ENCODE assay signal across 18 cellular contexts in genomic region chr6:53031281-53031680, GRCh38.
"Had no signal": no experiment of that assay in that cellular context is flagged by ENCODE, and none has a peak within 500 bp of the region (broad histone marks: within the 10 kb centered on the region; RNA-seq: fewer than 3 reads in every experiment).

No MANE protein-coding gene starts in this region.

- H3K27ac ChIP-seq: coronary artery, left lung, lower lobe of right lung, neutrophil, right atrium auricular region, skin epidermis, tibial artery, upper lobe of left lung, uterus had no signal

- DNase-seq: effector CD8-positive, alpha-beta T cell; heart right ventricle; islet precursor cell; left lung; lower lobe of right lung; naive thymus-derived CD4-positive, alpha-beta T cell; sigmoid colon; stimulated activated CD4-positive, alpha-beta T cell treated with anti-CD3 and anti-CD28 coated beads, Interleukin-2, amount 100 ng/mL, for 24 hours; stimulated activated CD4-positive, alpha-beta T cell treated with anti-CD3 and anti-CD28 coated beads, Interleukin-4, amount 100 ng/mL, for 4 hours; stimulated activated naive B cell treated with anti-CD40 and anti-IgM and Interleukin-4, amounts not matched to agents 10 μg/mL and 1 μg/mL and 100 μg/mL, for 72 hours; stimulated activated naive CD8-positive, alpha-beta T cell treated with anti-CD3 and anti-CD28 coated beads, Interleukin-15, amount 100 ng/mL, for 72 hours; tibial artery; upper lobe of left lung; uterus had no signal

- H3K27me3 ChIP-seq: heart right ventricle, left lung, neutrophil, right atrium auricular region, sigmoid colon, tibial artery, upper lobe of left lung, uterus had no signal

- H3K4me3 ChIP-seq: coronary artery, heart right ventricle, left lung, lower lobe of right lung, right atrium auricular region, sigmoid colon, skin epidermis, tibial artery, upper lobe of left lung, uterus had no signal
